ENCODE assay signal across 1 cellular context in the genomic region with DNA sequence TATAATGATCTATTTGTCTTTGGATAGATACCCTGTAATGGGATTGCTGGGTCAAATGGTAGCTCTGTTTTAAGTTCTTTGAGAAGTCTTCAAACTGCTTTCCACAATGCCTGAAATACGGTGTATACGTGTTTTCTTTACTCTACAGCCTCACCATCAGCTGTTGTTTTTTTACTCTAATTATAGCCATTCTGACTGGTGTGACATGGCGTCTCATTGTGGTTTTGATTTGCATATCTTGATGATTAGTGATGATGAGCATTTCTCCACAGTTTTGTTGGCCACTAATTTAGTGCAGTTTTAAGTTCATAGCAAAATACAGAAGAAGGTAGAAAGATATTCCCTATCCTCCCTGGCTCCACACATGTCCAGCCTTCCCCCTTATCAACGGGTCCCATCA.
TF ChIP-seq lines count a peak whose summit lies in the region.

No MANE protein-coding gene starts in this region.

TF ChIP-seq in K562, 482 proteins besides CTCF, POLR2A, EP300 and RAD21 (continued from another document):
- TF ChIP-seq, protein P1, sequence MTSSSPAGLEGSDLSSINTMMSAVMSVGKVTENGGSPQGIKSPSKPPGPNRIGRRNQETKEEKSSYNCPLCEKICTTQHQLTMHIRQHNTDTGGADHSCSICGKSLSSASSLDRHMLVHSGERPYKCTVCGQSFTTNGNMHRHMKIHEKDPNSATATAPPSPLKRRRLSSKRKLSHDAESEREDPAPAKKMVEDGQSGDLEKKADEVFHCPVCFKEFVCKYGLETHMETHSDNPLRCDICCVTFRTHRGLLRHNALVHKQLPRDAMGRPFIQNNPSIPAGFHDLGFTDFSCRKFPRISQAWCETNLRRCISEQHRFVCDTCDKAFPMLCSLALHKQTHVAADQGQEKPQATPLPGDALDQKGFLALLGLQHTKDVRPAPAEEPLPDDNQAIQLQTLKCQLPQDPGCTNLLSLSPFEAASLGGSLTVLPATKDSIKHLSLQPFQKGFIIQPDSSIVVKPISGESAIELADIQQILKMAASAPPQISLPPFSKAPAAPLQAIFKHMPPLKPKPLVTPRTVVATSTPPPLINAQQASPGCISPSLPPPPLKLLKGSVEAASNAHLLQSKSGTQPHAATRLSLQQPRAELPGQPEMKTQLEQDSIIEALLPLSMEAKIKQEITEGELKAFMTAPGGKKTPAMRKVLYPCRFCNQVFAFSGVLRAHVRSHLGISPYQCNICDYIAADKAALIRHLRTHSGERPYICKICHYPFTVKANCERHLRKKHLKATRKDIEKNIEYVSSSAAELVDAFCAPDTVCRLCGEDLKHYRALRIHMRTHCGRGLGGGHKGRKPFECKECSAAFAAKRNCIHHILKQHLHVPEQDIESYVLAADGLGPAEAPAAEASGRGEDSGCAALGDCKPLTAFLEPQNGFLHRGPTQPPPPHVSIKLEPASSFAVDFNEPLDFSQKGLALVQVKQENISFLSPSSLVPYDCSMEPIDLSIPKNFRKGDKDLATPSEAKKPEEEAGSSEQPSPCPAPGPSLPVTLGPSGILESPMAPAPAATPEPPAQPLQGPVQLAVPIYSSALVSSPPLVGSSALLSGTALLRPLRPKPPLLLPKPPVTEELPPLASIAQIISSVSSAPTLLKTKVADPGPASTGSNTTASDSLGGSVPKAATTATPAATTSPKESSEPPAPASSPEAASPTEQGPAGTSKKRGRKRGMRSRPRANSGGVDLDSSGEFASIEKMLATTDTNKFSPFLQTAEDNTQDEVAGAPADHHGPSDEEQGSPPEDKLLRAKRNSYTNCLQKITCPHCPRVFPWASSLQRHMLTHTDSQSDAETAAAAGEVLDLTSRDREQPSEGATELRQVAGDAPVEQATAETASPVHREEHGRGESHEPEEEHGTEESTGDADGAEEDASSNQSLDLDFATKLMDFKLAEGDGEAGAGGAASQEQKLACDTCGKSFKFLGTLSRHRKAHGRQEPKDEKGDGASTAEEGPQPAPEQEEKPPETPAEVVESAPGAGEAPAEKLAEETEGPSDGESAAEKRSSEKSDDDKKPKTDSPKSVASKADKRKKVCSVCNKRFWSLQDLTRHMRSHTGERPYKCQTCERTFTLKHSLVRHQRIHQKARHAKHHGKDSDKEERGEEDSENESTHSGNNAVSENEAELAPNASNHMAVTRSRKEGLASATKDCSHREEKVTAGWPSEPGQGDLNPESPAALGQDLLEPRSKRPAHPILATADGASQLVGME (CRISPR knock-in tag; IDR thresholded peaks at IDR 0.05) = 0 out of 2 replicates have a peak, but pooled peaks have one; percentile 13
